8 cellular contexts compared by ENCODE assay signal in the genomic region with DNA sequence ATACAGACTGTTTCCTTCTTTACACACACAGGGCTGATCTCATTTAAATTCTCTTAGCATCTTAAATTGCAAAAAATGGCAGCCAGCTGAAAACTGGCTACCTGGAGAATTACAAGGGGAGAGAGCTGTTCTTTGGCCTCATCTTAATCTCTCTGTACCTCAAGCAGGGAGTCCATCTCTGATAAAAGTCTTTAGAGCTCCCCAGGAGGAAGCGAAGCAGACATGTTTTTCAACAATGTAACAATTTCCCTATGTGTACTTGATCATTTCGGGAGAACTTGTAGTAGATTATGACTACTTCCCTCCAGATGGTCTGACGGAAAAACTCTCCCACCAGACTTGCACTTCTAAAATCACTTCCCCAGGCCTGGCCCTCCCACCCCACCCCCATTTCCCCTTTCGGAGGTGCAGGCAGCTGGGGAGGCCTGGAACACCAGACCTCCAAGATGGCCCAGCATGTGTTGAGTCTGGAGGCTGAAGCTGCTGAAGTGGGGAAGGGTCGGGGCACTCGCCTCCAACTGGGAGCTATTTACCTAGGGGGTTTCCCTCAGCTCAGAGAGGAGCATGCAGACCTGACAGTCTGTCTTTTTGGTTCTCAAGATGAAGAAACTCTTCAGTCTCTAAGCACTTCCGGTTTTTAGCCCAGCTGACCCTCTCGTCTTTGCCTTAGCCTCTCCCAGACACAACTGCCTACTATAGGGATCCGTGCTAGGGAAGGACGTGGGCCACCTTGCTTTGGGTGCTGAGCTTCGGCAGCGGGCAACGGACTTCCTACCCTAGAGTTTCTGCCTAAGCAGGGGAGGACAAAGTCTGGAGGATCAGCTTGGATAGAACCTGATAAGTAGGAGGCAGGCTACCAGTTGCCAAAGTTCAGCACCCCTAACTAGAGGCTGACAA.
A peak's percentile ranks its signal among the peaks of the same experiment; 100 is the strongest.
DNase-seq lines count a peak whose midpoint lies in the region; ATAC-seq, FAIRE-seq and TF ChIP-seq lines count a peak whose summit lies in the region.

No MANE protein-coding gene starts in this region.

- DNase-seq in right atrium auricular region (ENCODE audit: low spot score) = no peak
- DNase-seq in Right ventricle myocardium inferior (ENCODE audit: missing footprints) = no peak
- DNase-seq in activated T-cell treated with anti-CD3 and anti-CD28 coated beads, Interleukin-2, amount 50 U/mL, for 72 hours = no peak
- DNase-seq in mesenchymal stem cell = no peak
- no peak for DNase-seq in uterus
- no peak for DNase-seq in D721Med (ENCODE audit: insufficient read length, low spot score)
- no peak for DNase-seq in left colon
- no peak for DNase-seq in COR-L47 (lab: John Stamatoyannopoulos, UW)

- peak overlapping the region; percentile 95 for H3K27ac Mint-ChIP-seq in activated T-cell treated with anti-CD3 and anti-CD28 coated beads, Interleukin-2, amount 50 U/mL, for 72 hours

- intact Hi-C loops in Right ventricle myocardium inferior (cut with DNase I) (loop anchor here (2.0 to 10.0 kb wide), 7 partner anchors 104 to 1026 kb away; no protein-coding TSS in a partner anchor), uterus (cut with DNase I; ENCODE audit: low total_unique reads) (no loop called here), left colon (cut with DNase I, micrococcal nuclease) (loop anchor here in 1 of 2 donors (5.0 kb wide), 1 partner anchor 961 kb away; no protein-coding TSS in a partner anchor)

- peak overlapping the region; percentile 11 for H2BK120ac ChIP-seq in mesenchymal stem cell (ENCODE audit: low read depth, low read length)

- 80% methylated on average over 9 of the region's 13 CpGs for WGBS in mesenchymal stem cell

- no peaks in the 10 kb centered on the region for H3K9me3 ChIP-seq in right atrium auricular region
- no peaks in the 10 kb centered on the region for H3K9me3 ChIP-seq in mesenchymal stem cell (ENCODE audit: control insufficient read depth, low read length)
- H3K9me3 ChIP-seq in uterus = no peaks in the 10 kb centered on the region

- no peak overlapping the region for H2AFZ ChIP-seq in mesenchymal stem cell (ENCODE audit: low read depth, low read length)

- peak overlapping the region; percentile 48 for H4K8ac ChIP-seq in mesenchymal stem cell (ENCODE audit: low read length)

- H3K27me3 Mint-ChIP-seq in activated T-cell treated with anti-CD3 and anti-CD28 coated beads, Interleukin-2, amount 50 U/mL, for 72 hours (ENCODE audit: low read depth) = no peaks in the 10 kb centered on the region

- no peak overlapping the region for H4K91ac ChIP-seq in mesenchymal stem cell (ENCODE audit: low read length)

- no peaks in the 10 kb centered on the region for H3K9me3 Mint-ChIP-seq in activated T-cell treated with anti-CD3 and anti-CD28 coated beads, Interleukin-2, amount 50 U/mL, for 72 hours

- H3K4me3 ChIP-seq in right atrium auricular region (no peak overlapping the region), mesenchymal stem cell (ENCODE audit: insufficient read depth in 1 of 2, low read depth in 1 of 2, low read length in 2 of 2) (no peak overlapping the region), uterus (no peak overlapping the region)

- H3K36me3 ChIP-seq in right atrium auricular region = no peaks in the 10 kb centered on the region
- H3K36me3 ChIP-seq in mesenchymal stem cell (ENCODE audit: control insufficient read depth in 1 of 2, insufficient read depth in 2 of 2, low read depth in 1 of 2, low read length in 2 of 2) = peaks cover 0 to 4% of the 10 kb centered on the region in 2 experiments
- H3K36me3 ChIP-seq in uterus = no peaks in the 10 kb centered on the region

- H3K27ac ChIP-seq in right atrium auricular region = peak overlapping the region; percentile 80 to 94
- no peak overlapping the region for H3K27ac ChIP-seq in mesenchymal stem cell (ENCODE audit: low read length, poor library complexity, severe bottlenecking)
- peak overlapping the region; percentile 81 to 83 for H3K27ac ChIP-seq in uterus

- no peak overlapping the region for H3K14ac ChIP-seq in mesenchymal stem cell (ENCODE audit: low read length in 2 of 2)

- peaks cover 55% of the 10 kb centered on the region for H3K4me1 Mint-ChIP-seq in activated T-cell treated with anti-CD3 and anti-CD28 coated beads, Interleukin-2, amount 50 U/mL, for 72 hours (ENCODE audit: low read depth)

- peaks cover 0 to 65% of the 10 kb centered on the region in 2 donors for H3K4me1 ChIP-seq in right atrium auricular region
- H3K4me1 ChIP-seq in mesenchymal stem cell (ENCODE audit: control insufficient read depth, insufficient read depth, low read depth, low read length) = peaks cover 18% of the 10 kb centered on the region
- peaks cover 0 to 15% of the 10 kb centered on the region in 2 donors for H3K4me1 ChIP-seq in uterus

- no peak overlapping the region for H2BK15ac ChIP-seq in mesenchymal stem cell (ENCODE audit: low read depth, poor library complexity, severe bottlenecking)

- H3K27me3 ChIP-seq in right atrium auricular region (no peaks in the 10 kb centered on the region), mesenchymal stem cell (ENCODE audit: control insufficient read depth in 1 of 2, insufficient read depth in 1 of 2, low read length in 2 of 2) (no peaks in the 10 kb centered on the region), uterus (no peaks in the 10 kb centered on the region)

- no peak overlapping the region for H2BK5ac ChIP-seq in mesenchymal stem cell (ENCODE audit: low read depth, low read length, poor library complexity, severe bottlenecking)

- peak overlapping the region in 1 of 2 experiments; percentile 37 for H3K4ac ChIP-seq in mesenchymal stem cell (ENCODE audit: low read depth in 1 of 2, low read length in 2 of 2)

- no peak overlapping the region for H3K23ac ChIP-seq in mesenchymal stem cell (ENCODE audit: low read length in 2 of 2)

- peaks cover 1% of the 10 kb centered on the region for H3K79me1 ChIP-seq in mesenchymal stem cell (replicated peaks; ENCODE audit: low read length, poor library complexity, severe bottlenecking)

- ATAC-seq in Right ventricle myocardium inferior (no peak), left colon (no peak)
- ATAC-seq in activated T-cell treated with anti-CD3 and anti-CD28 coated beads, Interleukin-2, amount 50 U/mL, for 72 hours (replicated peaks in 1 of 2) = no peak

- no peak for FAIRE-seq in D721Med (lab: Jason Lieb, UNC)

- TF ChIP-seq CTCF in right atrium auricular region (IDR thresholded peaks at IDR 0.05) (no peak), uterus (IDR thresholded peaks at IDR 0.05) (no peak), D721Med (IDR thresholded peaks at IDR 0.05; ENCODE audit: insufficient read depth, missing control alignments) (no peak)

- no peak for TF ChIP-seq POLR2A in uterus (IDR thresholded peaks at IDR 0.05)

- H3K36me3 Mint-ChIP-seq in activated T-cell treated with anti-CD3 and anti-CD28 coated beads, Interleukin-2, amount 50 U/mL, for 72 hours (ENCODE audit: insufficient read depth in 2 of 2) = no peaks in the 10 kb centered on the region

- no peak overlapping the region for H3K4me2 ChIP-seq in mesenchymal stem cell (ENCODE audit: low read length, poor library complexity, severe bottlenecking)

- peak overlapping the region; percentile 9 to 23 for H3K18ac ChIP-seq in mesenchymal stem cell (ENCODE audit: low read depth in 1 of 2, low read length in 2 of 2)

- H2BK12ac ChIP-seq in mesenchymal stem cell (ENCODE audit: low read length in 2 of 2) = peak overlapping the region in 1 of 2 experiments; percentile 32

- peak overlapping the region; percentile 77 to 89 for H3K4me3 Mint-ChIP-seq in activated T-cell treated with anti-CD3 and anti-CD28 coated beads, Interleukin-2, amount 50 U/mL, for 72 hours

- H3K9ac ChIP-seq in mesenchymal stem cell (ENCODE audit: low read length) = peak overlapping the region; percentile 83

- peak overlapping the region; percentile 90 for H2AK5ac ChIP-seq in mesenchymal stem cell (ENCODE audit: low read length, severe bottlenecking)
